In the genomic region with DNA sequence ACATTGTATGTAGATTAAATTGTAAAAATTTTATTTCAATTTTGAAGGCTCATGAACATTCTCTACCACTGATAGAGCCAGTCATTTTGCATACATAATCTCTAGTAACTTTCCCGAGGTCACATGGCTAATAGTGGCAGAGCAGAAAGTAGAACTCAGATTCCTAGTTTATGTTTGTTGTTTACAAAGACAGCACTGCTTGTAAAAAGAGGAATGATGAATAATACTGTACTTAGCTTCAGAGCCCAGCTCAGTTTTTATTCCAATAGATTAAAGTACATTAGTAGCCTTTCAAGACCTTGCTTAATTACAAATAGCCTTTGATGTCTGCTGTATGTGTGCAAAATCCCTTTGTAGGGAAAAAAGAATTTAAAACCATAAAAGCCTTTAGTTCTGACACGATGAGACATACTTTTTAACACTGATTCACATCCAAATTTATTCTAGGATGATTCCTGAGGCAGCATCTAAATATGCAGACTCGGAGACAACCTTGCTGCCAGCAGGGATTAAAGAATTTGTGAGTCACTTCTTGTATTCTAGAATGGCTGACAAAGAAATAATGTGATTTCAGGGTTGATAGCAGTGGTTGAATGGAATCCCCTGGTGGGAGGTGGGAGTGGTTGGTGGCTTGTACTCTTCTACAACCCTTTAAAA, we compare ENCODE assay signal across 1 cellular context.
TF ChIP-seq lines count a peak whose summit lies in the region.

No MANE protein-coding gene starts in this region.

TF ChIP-seq in SK-N-SH, 30 proteins besides CTCF, POLR2A, EP300 and RAD21 (continued from another document):
- TF ChIP-seq, protein P1, sequence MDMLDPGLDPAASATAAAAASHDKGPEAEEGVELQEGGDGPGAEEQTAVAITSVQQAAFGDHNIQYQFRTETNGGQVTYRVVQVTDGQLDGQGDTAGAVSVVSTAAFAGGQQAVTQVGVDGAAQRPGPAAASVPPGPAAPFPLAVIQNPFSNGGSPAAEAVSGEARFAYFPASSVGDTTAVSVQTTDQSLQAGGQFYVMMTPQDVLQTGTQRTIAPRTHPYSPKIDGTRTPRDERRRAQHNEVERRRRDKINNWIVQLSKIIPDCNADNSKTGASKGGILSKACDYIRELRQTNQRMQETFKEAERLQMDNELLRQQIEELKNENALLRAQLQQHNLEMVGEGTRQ (IDR thresholded peaks at IDR 0.05; ENCODE audit: borderline replicate concordance, low read depth, low read length), result no peak
- TF ChIP-seq GATA2 (CRISPR knock-in tag; IDR thresholded peaks at IDR 0.05) (no peak), POLR2AphosphoS5 (IDR thresholded peaks at IDR 0.05; ENCODE audit: low read depth, low read length) (peak; percentile 85; the same call in 1 of the 2 replicates), GABPA (IDR thresholded peaks at IDR 0.05; ENCODE audit: low read depth) (no peak), RXRA (IDR thresholded peaks at IDR 0.05; ENCODE audit: borderline replicate concordance, low read depth) (peak; percentile 85), TEAD4 (IDR thresholded peaks at IDR 0.05; ENCODE audit: borderline replicate concordance, insufficient read depth) (peak; percentile 97), SIN3A (IDR thresholded peaks at IDR 0.05; ENCODE audit: borderline replicate concordance, low read depth, low read length) (peak; percentile 46; the same call in 1 of the 2 replicates), TCF12 (IDR thresholded peaks at IDR 0.05) (peak; percentile 96), SMC3 (IDR thresholded peaks at IDR 0.05; ENCODE audit: low read depth, low read length) (no peak), NFIC (IDR thresholded peaks at IDR 0.05; ENCODE audit: borderline replicate concordance) (peak; percentile 93), YY1 (IDR thresholded peaks at IDR 0.05; ENCODE audit: low read depth) (peak; percentile 74; the same call in 1 of the 2 replicates), MEF2A (IDR thresholded peaks at IDR 0.05; ENCODE audit: borderline replicate concordance, low read depth) (peak; percentile 86), ELF1 (IDR thresholded peaks at IDR 0.05) (no peak), FOXM1 (IDR thresholded peaks at IDR 0.05; ENCODE audit: low read depth) (peak; percentile 92; the same call in 1 of the 2 replicates), NRF1 (IDR thresholded peaks at IDR 0.05; ENCODE audit: low read depth, low read length) (no peak), RFX5 (IDR thresholded peaks at IDR 0.05; ENCODE audit: low read length) (no peak), CHD2 (IDR thresholded peaks at IDR 0.05; ENCODE audit: low read length, partially characterized antibody) (no peak), FOXJ3 (CRISPR knock-in tag; IDR thresholded peaks at IDR 0.05) (no peak), TAF1 (IDR thresholded peaks at IDR 0.05; ENCODE audit: borderline replicate concordance, low read depth, low read length) (no peak), EZH2phosphoT487 (IDR thresholded peaks at IDR 0.05; ENCODE audit: borderline replicate concordance, low read depth) (no peak), MXI1 (IDR thresholded peaks at IDR 0.05; ENCODE audit: low read depth, low read length) (no peak)
- TF ChIP-seq, protein P2, sequence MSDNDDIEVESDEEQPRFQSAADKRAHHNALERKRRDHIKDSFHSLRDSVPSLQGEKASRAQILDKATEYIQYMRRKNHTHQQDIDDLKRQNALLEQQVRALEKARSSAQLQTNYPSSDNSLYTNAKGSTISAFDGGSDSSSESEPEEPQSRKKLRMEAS (IDR thresholded peaks at IDR 0.05; ENCODE audit: low read depth), result peak; percentile 66
- TF ChIP-seq, protein P3, sequence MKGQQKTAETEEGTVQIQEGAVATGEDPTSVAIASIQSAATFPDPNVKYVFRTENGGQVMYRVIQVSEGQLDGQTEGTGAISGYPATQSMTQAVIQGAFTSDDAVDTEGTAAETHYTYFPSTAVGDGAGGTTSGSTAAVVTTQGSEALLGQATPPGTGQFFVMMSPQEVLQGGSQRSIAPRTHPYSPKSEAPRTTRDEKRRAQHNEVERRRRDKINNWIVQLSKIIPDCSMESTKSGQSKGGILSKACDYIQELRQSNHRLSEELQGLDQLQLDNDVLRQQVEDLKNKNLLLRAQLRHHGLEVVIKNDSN (IDR thresholded peaks at IDR 0.05; ENCODE audit: borderline replicate concordance, low read depth), result no peak
- TF ChIP-seq, protein P4, sequence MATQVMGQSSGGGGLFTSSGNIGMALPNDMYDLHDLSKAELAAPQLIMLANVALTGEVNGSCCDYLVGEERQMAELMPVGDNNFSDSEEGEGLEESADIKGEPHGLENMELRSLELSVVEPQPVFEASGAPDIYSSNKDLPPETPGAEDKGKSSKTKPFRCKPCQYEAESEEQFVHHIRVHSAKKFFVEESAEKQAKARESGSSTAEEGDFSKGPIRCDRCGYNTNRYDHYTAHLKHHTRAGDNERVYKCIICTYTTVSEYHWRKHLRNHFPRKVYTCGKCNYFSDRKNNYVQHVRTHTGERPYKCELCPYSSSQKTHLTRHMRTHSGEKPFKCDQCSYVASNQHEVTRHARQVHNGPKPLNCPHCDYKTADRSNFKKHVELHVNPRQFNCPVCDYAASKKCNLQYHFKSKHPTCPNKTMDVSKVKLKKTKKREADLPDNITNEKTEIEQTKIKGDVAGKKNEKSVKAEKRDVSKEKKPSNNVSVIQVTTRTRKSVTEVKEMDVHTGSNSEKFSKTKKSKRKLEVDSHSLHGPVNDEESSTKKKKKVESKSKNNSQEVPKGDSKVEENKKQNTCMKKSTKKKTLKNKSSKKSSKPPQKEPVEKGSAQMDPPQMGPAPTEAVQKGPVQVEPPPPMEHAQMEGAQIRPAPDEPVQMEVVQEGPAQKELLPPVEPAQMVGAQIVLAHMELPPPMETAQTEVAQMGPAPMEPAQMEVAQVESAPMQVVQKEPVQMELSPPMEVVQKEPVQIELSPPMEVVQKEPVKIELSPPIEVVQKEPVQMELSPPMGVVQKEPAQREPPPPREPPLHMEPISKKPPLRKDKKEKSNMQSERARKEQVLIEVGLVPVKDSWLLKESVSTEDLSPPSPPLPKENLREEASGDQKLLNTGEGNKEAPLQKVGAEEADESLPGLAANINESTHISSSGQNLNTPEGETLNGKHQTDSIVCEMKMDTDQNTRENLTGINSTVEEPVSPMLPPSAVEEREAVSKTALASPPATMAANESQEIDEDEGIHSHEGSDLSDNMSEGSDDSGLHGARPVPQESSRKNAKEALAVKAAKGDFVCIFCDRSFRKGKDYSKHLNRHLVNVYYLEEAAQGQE (IDR thresholded peaks at IDR 0.05; ENCODE audit: low read depth, low read length), result no peak
- TF ChIP-seq, protein P5, sequence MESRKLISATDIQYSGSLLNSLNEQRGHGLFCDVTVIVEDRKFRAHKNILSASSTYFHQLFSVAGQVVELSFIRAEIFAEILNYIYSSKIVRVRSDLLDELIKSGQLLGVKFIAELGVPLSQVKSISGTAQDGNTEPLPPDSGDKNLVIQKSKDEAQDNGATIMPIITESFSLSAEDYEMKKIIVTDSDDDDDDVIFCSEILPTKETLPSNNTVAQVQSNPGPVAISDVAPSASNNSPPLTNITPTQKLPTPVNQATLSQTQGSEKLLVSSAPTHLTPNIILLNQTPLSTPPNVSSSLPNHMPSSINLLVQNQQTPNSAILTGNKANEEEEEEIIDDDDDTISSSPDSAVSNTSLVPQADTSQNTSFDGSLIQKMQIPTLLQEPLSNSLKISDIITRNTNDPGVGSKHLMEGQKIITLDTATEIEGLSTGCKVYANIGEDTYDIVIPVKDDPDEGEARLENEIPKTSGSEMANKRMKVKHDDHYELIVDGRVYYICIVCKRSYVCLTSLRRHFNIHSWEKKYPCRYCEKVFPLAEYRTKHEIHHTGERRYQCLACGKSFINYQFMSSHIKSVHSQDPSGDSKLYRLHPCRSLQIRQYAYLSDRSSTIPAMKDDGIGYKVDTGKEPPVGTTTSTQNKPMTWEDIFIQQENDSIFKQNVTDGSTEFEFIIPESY (IDR thresholded peaks at IDR 0.05; ENCODE audit: borderline replicate concordance, low read depth), result no peak
- TF ChIP-seq, protein P6, sequence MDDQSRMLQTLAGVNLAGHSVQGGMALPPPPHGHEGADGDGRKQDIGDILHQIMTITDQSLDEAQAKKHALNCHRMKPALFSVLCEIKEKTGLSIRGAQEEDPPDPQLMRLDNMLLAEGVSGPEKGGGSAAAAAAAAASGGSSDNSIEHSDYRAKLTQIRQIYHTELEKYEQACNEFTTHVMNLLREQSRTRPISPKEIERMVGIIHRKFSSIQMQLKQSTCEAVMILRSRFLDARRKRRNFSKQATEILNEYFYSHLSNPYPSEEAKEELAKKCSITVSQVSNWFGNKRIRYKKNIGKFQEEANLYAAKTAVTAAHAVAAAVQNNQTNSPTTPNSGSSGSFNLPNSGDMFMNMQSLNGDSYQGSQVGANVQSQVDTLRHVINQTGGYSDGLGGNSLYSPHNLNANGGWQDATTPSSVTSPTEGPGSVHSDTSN (IDR thresholded peaks at IDR 0.05), result peak; percentile 90
